11 cellular contexts compared by ENCODE assay signal in genomic region chr10:69494626-69495558, GRCh38. TPM values are rescaled to one million over a fixed set of nuclear protein-coding genes. Genes with fewer than 3 reads are reported as not detected.
DNase-seq lines count a peak whose midpoint lies in the region; ATAC-seq, FAIRE-seq and TF ChIP-seq lines count a peak whose summit lies in the region.
"Had no signal": no experiment of that assay in that cellular context is flagged by ENCODE, and none has a peak within 500 bp of the region (broad histone marks: within the 10 kb centered on the region; RNA-seq: fewer than 3 reads in every experiment).

No MANE protein-coding gene starts in this region.

- H3K9me1 ChIP-seq in K562 (ENCODE audit: control insufficient read depth, insufficient read depth, low read length), result no peaks in the 10 kb centered on the region

- H3K4me1 Mint-ChIP-seq in type B pancreatic cell (ENCODE audit: unreplicated experiment), result peaks cover 16% of the 10 kb centered on the region
- peaks cover 21% of the 10 kb centered on the region for H3K4me1 Mint-ChIP-seq in endothelial cell (ENCODE audit: unreplicated experiment)

- H3K79me2 ChIP-seq in K562 (ENCODE audit: control insufficient read depth, insufficient read depth, low read length), result no peaks in the 10 kb centered on the region

- no peak overlapping the region for H2AFZ ChIP-seq in K562 (ENCODE audit: low read depth, low read length)

- peaks cover 12% of the 10 kb centered on the region for H4K20me1 ChIP-seq in K562 (replicated peaks; ENCODE audit: control insufficient read depth, insufficient read depth, low read length)

- 5% methylated on average over 30 of the region's 30 CpGs for WGBS in K562 (ENCODE audit: insufficient coverage, low coverage, missing lambda C conversion rate)

- no peaks in the 10 kb centered on the region; a peak in 1 of 5 replicates for H3K4me1 ChIP-seq in K562 (replicated peaks in 1 of 2; ENCODE audit: control insufficient read depth in 2 of 2, insufficient read depth in 2 of 2, low read length in 2 of 2)

- H3K9me3 Mint-ChIP-seq in type B pancreatic cell, result no peaks in the 10 kb centered on the region
- no peaks in the 10 kb centered on the region for H3K9me3 Mint-ChIP-seq in endothelial cell (ENCODE audit: unreplicated experiment)
- H3K9me3 Mint-ChIP-seq: stimulated activated naive CD8-positive, alpha-beta T cell treated with anti-CD3 and anti-CD28 coated beads, Interleukin-15, Interleukin-2, amounts not matched to agents 100 ng/mL and 50 ng/mL, for 24 hours had no signal

- no TSS peak for BruUV-seq in K562 (replicated peaks; lab: Mats Ljungman, UMichigan)

- H3K36me3 ChIP-seq in K562 (ENCODE audit: control insufficient read depth, insufficient read depth, low read length), result no peaks in the 10 kb centered on the region

- TF ChIP-seq CTCF in K562 (IDR thresholded peaks at IDR 0.05 in 2 of 3, conservative IDR thresholded peaks at IDR 0.05 in 1 of 3; ENCODE audit: insufficient read depth in 2 of 3, low read depth in 1 of 3, low read length in 3 of 3), result no peak
- no peak for TF ChIP-seq CTCF in type B pancreatic cell (conservative IDR thresholded peaks at IDR 0.05)
- no peak for TF ChIP-seq CTCF in endothelial cell (IDR thresholded peaks at IDR 0.05; ENCODE audit: unreplicated experiment)

- peak; percentile 21; the same call in 2 of the 3 replicates for ATAC-seq in K562
- peak; percentile 49 for ATAC-seq in left ventricle myocardium superior

- in situ Hi-C loops in K562 (cut with MboI), result no loop called here

- H3K4me2 ChIP-seq in K562 (ENCODE audit: insufficient read depth, low read length), result no peak overlapping the region

- FAIRE-seq in K562 (lab: Jason Lieb, UNC), result no peak

- H3K36me3 Mint-ChIP-seq in type B pancreatic cell (no peaks in the 10 kb centered on the region), endothelial cell (ENCODE audit: low read depth, unreplicated experiment) (peaks cover 29% of the 10 kb centered on the region)

- intact Hi-C loops in K562 (cut with micrococcal nuclease) (no loop called here), left ventricle myocardium superior (cut with micrococcal nuclease) (no loop called here)

- DNase-seq in K562 (ENCODE audit: extremely low read depth in 1 of 4, low spot score in 3 of 4) (no peak), left ventricle myocardium superior (peak; percentile 26), pons (ENCODE audit: low spot score) (peak; percentile 98), type B pancreatic cell (ENCODE audit: extremely low spot score, unreplicated experiment) (no peak), NCI-H526 (lab: John Stamatoyannopoulos, UW) (no peak), NOMO-1 treated with dmso at 0.1 percent for 144 hours (lab: John Stamatoyannopoulos, UW; ENCODE audit: unreplicated experiment) (no peak), endothelial cell (ENCODE audit: low spot score) (no peak)
- DNase-seq: effector CD4-positive, alpha-beta T cell; heart left ventricle; NCI-H82 had no signal

- H3K27ac Mint-ChIP-seq in type B pancreatic cell (no peak overlapping the region), endothelial cell (ENCODE audit: unreplicated experiment) (no peak overlapping the region)
- H3K27ac Mint-ChIP-seq: stimulated activated naive CD8-positive, alpha-beta T cell treated with anti-CD3 and anti-CD28 coated beads, Interleukin-15, Interleukin-2, amounts not matched to agents 100 ng/mL and 50 ng/mL, for 24 hours had no signal

- H3K9me3 ChIP-seq in K562 (replicated peaks; ENCODE audit: control insufficient read depth, insufficient read depth, low read depth, low read length), result no peaks in the 10 kb centered on the region
- H3K9me3 ChIP-seq: heart left ventricle had no signal

- no peak overlapping the region for H3K4me3 ChIP-seq in K562
- H3K4me3 ChIP-seq: heart left ventricle had no signal

- TF ChIP-seq POLR2A in K562 (conservative IDR thresholded peaks at IDR 0.05), result no peak

- POLR2A ChIA-PET in K562 (lab: Yijun Ruan, JAX), result interaction anchor here (0.6 kb wide), 2 partner anchors 45 to 124 kb away, joined by 3 to 4 read pairs; no protein-coding TSS in a partner anchor

- peak overlapping the region; percentile 7 for H3K4me3 Mint-ChIP-seq in type B pancreatic cell
- H3K4me3 Mint-ChIP-seq in endothelial cell (ENCODE audit: unreplicated experiment), result no peak overlapping the region
- H3K4me3 Mint-ChIP-seq: stimulated activated naive CD8-positive, alpha-beta T cell treated with anti-CD3 and anti-CD28 coated beads, Interleukin-15, Interleukin-2, amounts not matched to agents 100 ng/mL and 50 ng/mL, for 24 hours had no signal

- TF ChIP-seq RAD21 in K562 (CRISPR knock-in tag; conservative IDR thresholded peaks at IDR 0.05 in 1 of 2, IDR thresholded peaks at IDR 0.05 in 1 of 2), result no peak

- CTCF ChIA-PET in K562 (lab: Yijun Ruan, JAX; ENCODE audit: low intra/inter-chr PET ratio), result interaction anchor here (1.8 kb wide), 1 partner anchor 13 kb away, joined by 4 read pairs; no protein-coding TSS in a partner anchor

- no peak for TF ChIP-seq EP300 in K562 (IDR thresholded peaks at IDR 0.05; ENCODE audit: low read length)

- H3K27me3 Mint-ChIP-seq in type B pancreatic cell, result no peaks in the 10 kb centered on the region
- H3K27me3 Mint-ChIP-seq in endothelial cell (ENCODE audit: unreplicated experiment), result peaks cover 15% of the 10 kb centered on the region
- H3K27me3 Mint-ChIP-seq: stimulated activated naive CD8-positive, alpha-beta T cell treated with anti-CD3 and anti-CD28 coated beads, Interleukin-15, Interleukin-2, amounts not matched to agents 100 ng/mL and 50 ng/mL, for 24 hours had no signal

- H3K27me3 ChIP-seq in K562 (ENCODE audit: control insufficient read depth in 2 of 2, insufficient read depth in 2 of 2, low read length in 2 of 2), result peaks cover 17 to 80% of the 10 kb centered on the region in 2 experiments
- H3K27me3 ChIP-seq: heart left ventricle had no signal

- H3K27ac ChIP-seq in K562 (ENCODE audit: extremely low read depth, low read depth, low read length), result no peak overlapping the region

- H3K9ac ChIP-seq in K562 (ENCODE audit: insufficient read depth in 1 of 2, low read depth in 2 of 2, low read length in 2 of 2), result no peak overlapping the region

TF ChIP-seq in K562, 482 proteins besides CTCF, POLR2A, EP300 and RAD21:
- TF ChIP-seq MXD1 (CRISPR knock-in tag; IDR thresholded peaks at IDR 0.05; ENCODE audit: borderline replicate concordance, poor library complexity, severe bottlenecking) (no peak), RBM22 (IDR thresholded peaks at IDR 0.05; ENCODE audit: low read depth, low read length, poor library complexity, severe bottlenecking) (no peak)
TF ChIP-seq in K562: peak in this region for 0.

RNA-seq across cellular contexts. Expression of gene TSPAN15, which starts 43.6 kb away (rescaled TPM):
- 0.95 TPM in 1 of 2 replicates, not detected in the other for total RNA-seq in K562 (2011; cell fraction: chromatin; rRNA removed; ENCODE audit: low replicate concordance)
- 0.17 and 0.66 TPM in 2 replicates for total RNA-seq in K562 (2011; cell fraction: nucleolus; rRNA removed)
- 0.38 TPM in 1 of 2 replicates, not detected in the other for total RNA-seq in K562 (2011; cell fraction: nucleoplasm; rRNA removed)
- total RNA-seq in K562 (2014; rRNA removed) (0.78 and 1.0 TPM in 2 replicates), K562 (2014; rRNA removed; fragmentation: Illumina TruSeq; extraction: Trizol) (0.33 and 0.35 TPM in 2 replicates), K562 (2015; rRNA removed; fragmentation: Illumina TruSeq; extraction: Trizol) (0.19 and 0.36 TPM in 2 replicates), K562 (2021) (0.53 and 0.83 TPM in 2 replicates), left ventricle myocardium superior (8.3 TPM), type B pancreatic cell (ENCODE audit: low replicate concordance) (19.4 and 19.7 TPM in 2 replicates), endothelial cell (ENCODE audit: unreplicated experiment) (195 TPM)
- polyA plus RNA-seq in K562 (2011; rRNA removed) (0.45 and 0.64 TPM in 2 replicates), K562 (2014; fragmentation: Illumina TruSeq; extraction: Trizol) (0.26 and 0.45 TPM in 2 replicates), K562 (2014; fragmentation: Nextera tagmentation; extraction: Ambion mirVana) (not detected), K562 (2014; rRNA removed) (0.36 and 1.2 TPM in 2 replicates)
- polyA plus RNA-seq in K562 (2011; cell fraction: cytosol; rRNA removed), result 0.81 and 0.88 TPM in 2 replicates
- 0.71 and 0.73 TPM in 2 replicates for polyA plus RNA-seq in K562 (2011; cell fraction: nucleus; rRNA removed)
- polyA plus RNA-seq in K562 (2012), result 0.59 and 0.89 TPM in 2 replicates
- polyA minus RNA-seq in K562 (2011; rRNA and poly(A)+ RNA removed), result 0.48 and 0.53 TPM in 2 replicates
- polyA minus RNA-seq in K562 (2011; cell fraction: cytosol; rRNA and poly(A)+ RNA removed), result 0.95 and 2.6 TPM in 2 replicates
- 1.1 TPM in 2 replicates for polyA minus RNA-seq in K562 (2011; cell fraction: nucleus; rRNA and poly(A)+ RNA removed)

Comparison
In these comparisons a context has a peak if more than half of its experiments do, and no peak if none do; other contexts are left out.
1. DNase-seq: peak in left ventricle myocardium superior (single experiment) and pons (single experiment); none in K562 (0 of 4), type B pancreatic cell (single experiment), NCI-H526 (0 of 2), NOMO-1 treated with dmso at 0.1 percent for 144 hours (single experiment) and endothelial cell (single experiment).